ENCODE assay signal across 1 cellular context in genomic region chr1:217896490-217896889, GRCh38.
TF ChIP-seq lines count a peak whose summit lies in the region.

No MANE protein-coding gene starts in this region.

TF ChIP-seq in GM12891, 5 proteins besides CTCF, POLR2A, EP300 and RAD21 (continued from another document):
- TF ChIP-seq POLR2AphosphoS5 (IDR thresholded peaks at IDR 0.05; ENCODE audit: low read depth, low read length), result no peak
- TF ChIP-seq POU2F2 (IDR thresholded peaks at IDR 0.05; ENCODE audit: low read depth, low read length), result no peak
